In the genomic region with DNA sequence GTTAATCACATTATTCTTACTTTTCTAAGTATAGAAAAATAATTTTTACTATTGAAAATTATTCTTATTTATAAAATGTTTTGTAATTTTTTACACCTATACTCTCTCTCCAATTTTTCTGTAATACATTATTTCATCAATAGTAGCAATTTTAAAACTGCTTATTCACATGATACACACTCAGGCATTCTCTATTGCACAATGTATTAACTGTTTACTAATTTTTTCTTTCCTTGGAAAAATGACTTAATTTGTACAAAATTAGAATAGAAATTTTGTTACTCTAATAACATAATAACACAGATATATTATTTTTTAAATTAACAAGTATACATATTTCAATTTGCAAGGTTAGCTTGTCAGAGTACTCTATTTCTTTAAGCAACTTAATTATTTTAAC, we compare ENCODE assay signal across 1 cellular context.
TF ChIP-seq lines count a peak whose summit lies in the region.

No MANE protein-coding gene starts in this region.

TF ChIP-seq in HepG2, 621 proteins besides CTCF, POLR2A, EP300 and RAD21 (continued from another document):
- TF ChIP-seq, protein P1, sequence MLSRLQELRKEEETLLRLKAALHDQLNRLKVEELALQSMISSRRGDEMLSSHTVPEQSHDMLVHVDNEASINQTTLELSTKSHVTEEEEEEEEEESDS (CRISPR knock-in tag; IDR thresholded peaks at IDR 0.05; ENCODE audit: borderline replicate concordance): no peak
- TF ChIP-seq CEBPB (IDR thresholded peaks at IDR 0.05; ENCODE audit: borderline replicate concordance, low read depth, low read length) (peak; percentile 42; the same call in 1 of the 2 replicates), ZNF782 (CRISPR knock-in tag; IDR thresholded peaks at IDR 0.05; ENCODE audit: borderline replicate concordance) (no peak)
